Comparison of ENCODE assay signal across 1 cellular context in the genomic region with DNA sequence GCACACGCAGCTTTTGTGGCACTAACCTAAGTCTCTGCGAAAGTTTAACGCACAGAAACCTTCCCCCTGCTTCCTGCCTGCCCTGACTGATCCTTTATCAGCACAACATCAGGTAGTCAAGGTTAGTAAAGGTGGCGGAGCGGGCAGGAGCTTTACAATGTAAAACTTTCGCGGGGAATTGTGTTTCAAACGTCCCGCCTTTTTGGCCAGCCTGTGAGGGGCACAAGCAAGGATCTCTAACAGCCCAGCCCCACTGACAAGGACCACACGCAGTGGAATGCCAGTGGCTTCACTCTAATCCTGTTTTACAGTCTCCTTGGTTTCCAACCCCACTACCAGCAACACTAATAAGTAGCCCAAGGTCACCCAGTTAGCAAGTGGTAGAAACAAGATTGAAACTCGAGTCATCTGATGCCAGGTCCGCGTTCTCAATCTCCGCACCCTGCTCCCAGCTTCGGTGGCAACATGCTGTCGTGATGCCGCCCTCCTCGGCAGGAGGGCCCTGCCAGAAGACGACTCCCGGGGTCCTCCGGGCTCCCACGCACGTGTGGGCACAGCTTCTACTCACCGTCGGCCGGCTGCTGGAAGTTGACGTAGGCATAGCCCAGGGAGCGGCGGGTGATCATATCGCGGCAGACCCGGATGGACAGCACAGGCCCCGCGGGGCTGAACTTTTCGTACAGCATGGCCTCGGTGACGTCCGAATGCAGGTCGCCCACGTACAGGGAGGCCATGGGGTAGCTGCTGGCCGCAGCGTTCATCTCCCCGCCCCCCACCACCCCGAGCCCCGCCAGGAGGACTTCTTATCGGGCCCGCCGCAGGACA.
TF ChIP-seq lines count a peak whose summit lies in the region.

No MANE protein-coding gene starts in this region.

TF ChIP-seq in K562, 482 proteins besides CTCF, POLR2A, EP300 and RAD21 (continued from another document and continues in another):
- TF ChIP-seq, protein P1, sequence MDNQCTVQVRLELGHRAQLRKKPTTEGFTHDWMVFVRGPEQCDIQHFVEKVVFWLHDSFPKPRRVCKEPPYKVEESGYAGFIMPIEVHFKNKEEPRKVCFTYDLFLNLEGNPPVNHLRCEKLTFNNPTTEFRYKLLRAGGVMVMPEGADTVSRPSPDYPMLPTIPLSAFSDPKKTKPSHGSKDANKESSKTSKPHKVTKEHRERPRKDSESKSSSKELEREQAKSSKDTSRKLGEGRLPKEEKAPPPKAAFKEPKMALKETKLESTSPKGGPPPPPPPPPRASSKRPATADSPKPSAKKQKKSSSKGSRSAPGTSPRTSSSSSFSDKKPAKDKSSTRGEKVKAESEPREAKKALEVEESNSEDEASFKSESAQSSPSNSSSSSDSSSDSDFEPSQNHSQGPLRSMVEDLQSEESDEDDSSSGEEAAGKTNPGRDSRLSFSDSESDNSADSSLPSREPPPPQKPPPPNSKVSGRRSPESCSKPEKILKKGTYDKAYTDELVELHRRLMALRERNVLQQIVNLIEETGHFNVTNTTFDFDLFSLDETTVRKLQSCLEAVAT (IDR thresholded peaks at IDR 0.05), result 0 out of 4 replicates have a peak, but pooled peaks of 1 of the 2 experiments have one; percentile 10
- TF ChIP-seq MECOM (CRISPR knock-in tag; IDR thresholded peaks at IDR 0.05) (no peak), POLR2B (IDR thresholded peaks at IDR 0.05; ENCODE audit: low read depth, partially characterized antibody) (no peak), PRPF4 (IDR thresholded peaks at IDR 0.05; ENCODE audit: insufficient read depth, low read depth, low read length, poor library complexity, severe bottlenecking) (peak; percentile 20), RBM39 (optimal IDR thresholded peaks at IDR 0.05; ENCODE audit: low read depth, low read length) (no peak), SAP30 (IDR thresholded peaks at IDR 0.05; ENCODE audit: borderline replicate concordance, insufficient read depth, low read depth, low read length, poor library complexity, severe bottlenecking) (peak; percentile 56), JUND (IDR thresholded peaks at IDR 0.05; ENCODE audit: borderline replicate concordance, low read depth, low read length) (peak; percentile 15; the same call in 1 of the 2 replicates), JUND (tag; IDR thresholded peaks at IDR 0.05; ENCODE audit: borderline replicate concordance, low read depth, low read length) (no peak; the same call in 2 of the 3 replicates), HMGN3 (IDR thresholded peaks at IDR 0.05; ENCODE audit: borderline replicate concordance, extremely low read depth, insufficient read length, low read depth, low read length) (peak; percentile 57), RBM34 (IDR thresholded peaks at IDR 0.05; ENCODE audit: borderline replicate concordance, insufficient read depth, low read length) (no peak), FOXA3 (CRISPR knock-in tag; conservative IDR thresholded peaks at IDR 0.05 in 1 of 2, IDR thresholded peaks at IDR 0.05 in 1 of 2) (peak in 1 of 2 experiments; percentile 49; a peak in 1 of 4 replicates), CREB1 (IDR thresholded peaks at IDR 0.05) (peak; percentile 63), CREB1 (CRISPR knock-in tag; IDR thresholded peaks at IDR 0.05) (peak; percentile 76; the same call in 1 of the 2 replicates), SIN3A (IDR thresholded peaks at IDR 0.05; ENCODE audit: borderline replicate concordance in 2 of 2, control insufficient read depth in 1 of 2, low read depth in 2 of 2, low read length in 2 of 2) (peak in 1 of 2 experiments; percentile 82; a peak in 1 of 4 replicates), TAF9B (IDR thresholded peaks at IDR 0.05; ENCODE audit: partially characterized antibody) (no peak), TBP (optimal IDR thresholded peaks at IDR 0.05; ENCODE audit: low read depth, low read length) (peak; percentile 40), SP1 (CRISPR knock-in tag; IDR thresholded peaks at IDR 0.05) (0 out of 2 replicates have a peak, but pooled peaks have one; percentile 5), SRSF1 (IDR thresholded peaks at IDR 0.05; ENCODE audit: low read depth, low read length) (no peak), CBX3 (IDR thresholded peaks at IDR 0.05; ENCODE audit: borderline replicate concordance in 1 of 2, low read length in 2 of 2) (no peak), BHLHE40 (IDR thresholded peaks at IDR 0.05; ENCODE audit: low read length) (peak; percentile 73), ARID1B (IDR thresholded peaks at IDR 0.05) (peak; percentile 7; the same call in 1 of the 2 replicates), RFX5 (IDR thresholded peaks at IDR 0.05; ENCODE audit: low read depth, low read length) (no peak), EP400 (IDR thresholded peaks at IDR 0.05) (peak; percentile 74), TAF1 (IDR thresholded peaks at IDR 0.05; ENCODE audit: control insufficient read depth, extremely low read depth, insufficient read depth, low read length, severe bottlenecking) (no peak), KLF6 (CRISPR knock-in tag; IDR thresholded peaks at IDR 0.05; ENCODE audit: borderline replicate concordance) (no peak), HDAC1 (IDR thresholded peaks at IDR 0.05) (peak in 1 of 2 experiments; percentile 85; a peak in 2 of 4 replicates), SREBF1 (IDR thresholded peaks at IDR 0.05; ENCODE audit: borderline replicate concordance, low read depth, low read length) (no peak), BRD9 (IDR thresholded peaks at IDR 0.05; ENCODE audit: low read depth, partially characterized antibody) (no peak), ETV6 (IDR thresholded peaks at IDR 0.05; ENCODE audit: borderline replicate concordance in 1 of 2, low read depth in 2 of 2, low read length in 1 of 2) (no peak), ETV6 (CRISPR knock-in tag; IDR thresholded peaks at IDR 0.05; ENCODE audit: borderline replicate concordance) (no peak), ZNF785 (CRISPR knock-in tag; IDR thresholded peaks at IDR 0.05) (no peak), DDX20 (tag; IDR thresholded peaks at IDR 0.05; ENCODE audit: low read depth) (no peak), POU5F1 (IDR thresholded peaks at IDR 0.05; ENCODE audit: borderline replicate concordance, low read depth, low read length, partially characterized antibody) (no peak), ZNF431 (CRISPR knock-in tag; IDR thresholded peaks at IDR 0.05) (0 out of 2 replicates have a peak, but pooled peaks have one; percentile 15), TCF7L2 (IDR thresholded peaks at IDR 0.05; ENCODE audit: low read depth, low read length) (no peak), ETV1 (tag; conservative IDR thresholded peaks at IDR 0.05; ENCODE audit: low read depth) (no peak), ZNF263 (CRISPR knock-in tag; IDR thresholded peaks at IDR 0.05; ENCODE audit: borderline replicate concordance) (peak; percentile 34; the same call in 1 of the 2 replicates), DMBX1 (CRISPR knock-in tag; IDR thresholded peaks at IDR 0.05; ENCODE audit: borderline replicate concordance) (no peak; the same call in 1 of the 2 replicates)
- TF ChIP-seq, protein P2, sequence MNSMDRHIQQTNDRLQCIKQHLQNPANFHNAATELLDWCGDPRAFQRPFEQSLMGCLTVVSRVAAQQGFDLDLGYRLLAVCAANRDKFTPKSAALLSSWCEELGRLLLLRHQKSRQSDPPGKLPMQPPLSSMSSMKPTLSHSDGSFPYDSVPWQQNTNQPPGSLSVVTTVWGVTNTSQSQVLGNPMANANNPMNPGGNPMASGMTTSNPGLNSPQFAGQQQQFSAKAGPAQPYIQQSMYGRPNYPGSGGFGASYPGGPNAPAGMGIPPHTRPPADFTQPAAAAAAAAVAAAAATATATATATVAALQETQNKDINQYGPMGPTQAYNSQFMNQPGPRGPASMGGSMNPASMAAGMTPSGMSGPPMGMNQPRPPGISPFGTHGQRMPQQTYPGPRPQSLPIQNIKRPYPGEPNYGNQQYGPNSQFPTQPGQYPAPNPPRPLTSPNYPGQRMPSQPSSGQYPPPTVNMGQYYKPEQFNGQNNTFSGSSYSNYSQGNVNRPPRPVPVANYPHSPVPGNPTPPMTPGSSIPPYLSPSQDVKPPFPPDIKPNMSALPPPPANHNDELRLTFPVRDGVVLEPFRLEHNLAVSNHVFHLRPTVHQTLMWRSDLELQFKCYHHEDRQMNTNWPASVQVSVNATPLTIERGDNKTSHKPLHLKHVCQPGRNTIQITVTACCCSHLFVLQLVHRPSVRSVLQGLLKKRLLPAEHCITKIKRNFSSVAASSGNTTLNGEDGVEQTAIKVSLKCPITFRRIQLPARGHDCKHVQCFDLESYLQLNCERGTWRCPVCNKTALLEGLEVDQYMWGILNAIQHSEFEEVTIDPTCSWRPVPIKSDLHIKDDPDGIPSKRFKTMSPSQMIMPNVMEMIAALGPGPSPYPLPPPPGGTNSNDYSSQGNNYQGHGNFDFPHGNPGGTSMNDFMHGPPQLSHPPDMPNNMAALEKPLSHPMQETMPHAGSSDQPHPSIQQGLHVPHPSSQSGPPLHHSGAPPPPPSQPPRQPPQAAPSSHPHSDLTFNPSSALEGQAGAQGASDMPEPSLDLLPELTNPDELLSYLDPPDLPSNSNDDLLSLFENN (IDR thresholded peaks at IDR 0.05; ENCODE audit: low read depth in 2 of 2, low read length in 2 of 2), result 0 out of 4 replicates have a peak, but pooled peaks of 1 of the 2 experiments have one; percentile 22
- TF ChIP-seq, protein P3, sequence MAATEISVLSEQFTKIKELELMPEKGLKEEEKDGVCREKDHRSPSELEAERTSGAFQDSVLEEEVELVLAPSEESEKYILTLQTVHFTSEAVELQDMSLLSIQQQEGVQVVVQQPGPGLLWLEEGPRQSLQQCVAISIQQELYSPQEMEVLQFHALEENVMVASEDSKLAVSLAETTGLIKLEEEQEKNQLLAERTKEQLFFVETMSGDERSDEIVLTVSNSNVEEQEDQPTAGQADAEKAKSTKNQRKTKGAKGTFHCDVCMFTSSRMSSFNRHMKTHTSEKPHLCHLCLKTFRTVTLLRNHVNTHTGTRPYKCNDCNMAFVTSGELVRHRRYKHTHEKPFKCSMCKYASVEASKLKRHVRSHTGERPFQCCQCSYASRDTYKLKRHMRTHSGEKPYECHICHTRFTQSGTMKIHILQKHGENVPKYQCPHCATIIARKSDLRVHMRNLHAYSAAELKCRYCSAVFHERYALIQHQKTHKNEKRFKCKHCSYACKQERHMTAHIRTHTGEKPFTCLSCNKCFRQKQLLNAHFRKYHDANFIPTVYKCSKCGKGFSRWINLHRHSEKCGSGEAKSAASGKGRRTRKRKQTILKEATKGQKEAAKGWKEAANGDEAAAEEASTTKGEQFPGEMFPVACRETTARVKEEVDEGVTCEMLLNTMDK (IDR thresholded peaks at IDR 0.05; ENCODE audit: borderline replicate concordance, insufficient read depth, low read depth, low read length, poor library complexity, severe bottlenecking), result no peak
- TF ChIP-seq, protein P4, sequence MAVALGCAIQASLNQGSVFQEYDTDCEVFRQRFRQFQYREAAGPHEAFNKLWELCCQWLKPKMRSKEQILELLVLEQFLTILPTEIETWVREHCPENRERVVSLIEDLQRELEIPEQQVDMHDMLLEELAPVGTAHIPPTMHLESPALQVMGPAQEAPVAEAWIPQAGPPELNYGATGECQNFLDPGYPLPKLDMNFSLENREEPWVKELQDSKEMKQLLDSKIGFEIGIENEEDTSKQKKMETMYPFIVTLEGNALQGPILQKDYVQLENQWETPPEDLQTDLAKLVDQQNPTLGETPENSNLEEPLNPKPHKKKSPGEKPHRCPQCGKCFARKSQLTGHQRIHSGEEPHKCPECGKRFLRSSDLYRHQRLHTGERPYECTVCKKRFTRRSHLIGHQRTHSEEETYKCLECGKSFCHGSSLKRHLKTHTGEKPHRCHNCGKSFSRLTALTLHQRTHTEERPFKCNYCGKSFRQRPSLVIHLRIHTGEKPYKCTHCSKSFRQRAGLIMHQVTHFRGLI (CRISPR knock-in tag; IDR thresholded peaks at IDR 0.05), result no peak
- TF ChIP-seq, protein P5, sequence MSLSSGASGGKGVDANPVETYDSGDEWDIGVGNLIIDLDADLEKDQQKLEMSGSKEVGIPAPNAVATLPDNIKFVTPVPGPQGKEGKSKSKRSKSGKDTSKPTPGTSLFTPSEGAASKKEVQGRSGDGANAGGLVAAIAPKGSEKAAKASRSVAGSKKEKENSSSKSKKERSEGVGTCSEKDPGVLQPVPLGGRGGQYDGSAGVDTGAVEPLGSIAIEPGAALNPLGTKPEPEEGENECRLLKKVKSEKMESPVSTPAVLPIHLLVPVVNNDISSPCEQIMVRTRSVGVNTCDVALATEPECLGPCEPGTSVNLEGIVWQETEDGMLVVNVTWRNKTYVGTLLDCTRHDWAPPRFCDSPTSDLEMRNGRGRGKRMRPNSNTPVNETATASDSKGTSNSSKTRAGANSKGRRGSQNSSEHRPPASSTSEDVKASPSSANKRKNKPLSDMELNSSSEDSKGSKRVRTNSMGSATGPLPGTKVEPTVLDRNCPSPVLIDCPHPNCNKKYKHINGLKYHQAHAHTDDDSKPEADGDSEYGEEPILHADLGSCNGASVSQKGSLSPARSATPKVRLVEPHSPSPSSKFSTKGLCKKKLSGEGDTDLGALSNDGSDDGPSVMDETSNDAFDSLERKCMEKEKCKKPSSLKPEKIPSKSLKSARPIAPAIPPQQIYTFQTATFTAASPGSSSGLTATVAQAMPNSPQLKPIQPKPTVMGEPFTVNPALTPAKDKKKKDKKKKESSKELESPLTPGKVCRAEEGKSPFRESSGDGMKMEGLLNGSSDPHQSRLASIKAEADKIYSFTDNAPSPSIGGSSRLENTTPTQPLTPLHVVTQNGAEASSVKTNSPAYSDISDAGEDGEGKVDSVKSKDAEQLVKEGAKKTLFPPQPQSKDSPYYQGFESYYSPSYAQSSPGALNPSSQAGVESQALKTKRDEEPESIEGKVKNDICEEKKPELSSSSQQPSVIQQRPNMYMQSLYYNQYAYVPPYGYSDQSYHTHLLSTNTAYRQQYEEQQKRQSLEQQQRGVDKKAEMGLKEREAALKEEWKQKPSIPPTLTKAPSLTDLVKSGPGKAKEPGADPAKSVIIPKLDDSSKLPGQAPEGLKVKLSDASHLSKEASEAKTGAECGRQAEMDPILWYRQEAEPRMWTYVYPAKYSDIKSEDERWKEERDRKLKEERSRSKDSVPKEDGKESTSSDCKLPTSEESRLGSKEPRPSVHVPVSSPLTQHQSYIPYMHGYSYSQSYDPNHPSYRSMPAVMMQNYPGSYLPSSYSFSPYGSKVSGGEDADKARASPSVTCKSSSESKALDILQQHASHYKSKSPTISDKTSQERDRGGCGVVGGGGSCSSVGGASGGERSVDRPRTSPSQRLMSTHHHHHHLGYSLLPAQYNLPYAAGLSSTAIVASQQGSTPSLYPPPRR (CRISPR knock-in tag; IDR thresholded peaks at IDR 0.05; ENCODE audit: borderline replicate concordance), result no peak
- TF ChIP-seq, protein P6, sequence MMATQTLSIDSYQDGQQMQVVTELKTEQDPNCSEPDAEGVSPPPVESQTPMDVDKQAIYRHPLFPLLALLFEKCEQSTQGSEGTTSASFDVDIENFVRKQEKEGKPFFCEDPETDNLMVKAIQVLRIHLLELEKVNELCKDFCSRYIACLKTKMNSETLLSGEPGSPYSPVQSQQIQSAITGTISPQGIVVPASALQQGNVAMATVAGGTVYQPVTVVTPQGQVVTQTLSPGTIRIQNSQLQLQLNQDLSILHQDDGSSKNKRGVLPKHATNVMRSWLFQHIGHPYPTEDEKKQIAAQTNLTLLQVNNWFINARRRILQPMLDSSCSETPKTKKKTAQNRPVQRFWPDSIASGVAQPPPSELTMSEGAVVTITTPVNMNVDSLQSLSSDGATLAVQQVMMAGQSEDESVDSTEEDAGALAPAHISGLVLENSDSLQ (IDR thresholded peaks at IDR 0.05), result peak; percentile 36; the same call in 1 of the 2 replicates
- TF ChIP-seq, protein P7, sequence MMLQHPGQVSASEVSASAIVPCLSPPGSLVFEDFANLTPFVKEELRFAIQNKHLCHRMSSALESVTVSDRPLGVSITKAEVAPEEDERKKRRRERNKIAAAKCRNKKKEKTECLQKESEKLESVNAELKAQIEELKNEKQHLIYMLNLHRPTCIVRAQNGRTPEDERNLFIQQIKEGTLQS (IDR thresholded peaks at IDR 0.05), result no peak
- TF ChIP-seq, protein P7 (CRISPR knock-in tag; conservative IDR thresholded peaks at IDR 0.05), result peak; percentile 71; the same call in 1 of the 2 replicates
